In the genomic region with DNA sequence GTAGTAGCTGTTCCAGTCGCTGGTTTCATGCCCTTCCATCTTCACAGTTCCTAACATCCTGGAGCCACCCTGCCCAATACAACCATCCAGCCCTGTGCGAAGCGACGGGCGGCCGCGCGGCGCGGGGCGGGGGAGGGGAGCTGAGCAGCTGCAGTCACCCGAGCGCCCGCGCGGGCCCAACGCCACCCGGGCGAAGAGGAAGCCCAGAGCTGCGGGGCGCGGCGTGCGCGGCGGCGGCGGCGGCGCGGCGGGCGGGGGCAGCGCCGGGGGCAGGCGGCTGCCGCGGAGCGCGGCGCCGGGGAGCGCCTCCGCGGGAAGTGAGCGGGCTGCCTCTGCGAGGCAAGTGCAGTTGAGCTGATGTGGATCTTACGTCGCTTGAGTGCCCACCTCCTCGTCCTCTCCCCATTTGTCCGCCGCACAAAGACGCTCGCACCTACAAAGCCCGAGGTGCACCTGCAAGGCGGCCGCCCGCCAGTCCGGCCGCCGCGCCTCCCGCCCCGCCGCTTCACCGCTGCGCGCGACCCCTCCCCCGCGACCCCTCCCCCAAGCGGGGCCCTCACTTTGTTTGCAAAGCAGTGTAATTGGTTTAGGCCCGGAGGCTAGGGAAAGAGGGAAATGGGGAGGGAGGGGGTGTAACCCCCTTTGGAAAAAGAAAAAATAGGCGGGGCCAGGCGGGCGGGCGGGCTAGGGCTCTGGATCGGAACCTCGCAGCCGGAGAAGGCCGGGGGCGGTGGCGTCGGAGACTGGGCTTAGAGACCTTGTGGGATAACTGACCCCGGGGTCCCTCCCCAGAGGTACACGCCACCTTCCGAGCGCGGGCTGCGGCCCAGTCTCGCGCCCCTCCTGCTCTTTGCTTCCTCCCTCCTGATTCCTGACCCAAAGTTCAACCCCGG, we compare ENCODE assay signal across 8 cellular contexts. TPM values are rescaled to one million over a fixed set of nuclear protein-coding genes. Genes with fewer than 3 reads are reported as not detected.
A peak's percentile ranks its signal among the peaks of the same experiment; 100 is the strongest.
DNase-seq lines count a peak whose midpoint lies in the region; ATAC-seq, FAIRE-seq and TF ChIP-seq lines count a peak whose summit lies in the region.

Gene FOXA1 (minus strand): TSS at position 334 of the 893 bp plus-strand sequence. CDS start 277 bp downstream, at position 57.
Gene TTC6 (plus strand): TSS at position 714 of the 893 bp plus-strand sequence. CDS start 26,436 bp downstream, outside the sequence.

- H4K8ac ChIP-seq in H1 (ENCODE audit: extremely low read depth, insufficient read depth, low read length) = peak within 1 kb of the TSS; percentile 89; the same call in 1 of the 2 replicates

- peaks cover 82 to 99% (median 93%) of the 10 kb centered on the region in 4 experiments for H3K27me3 ChIP-seq in H1 (replicated peaks in 1 of 4; ENCODE audit: control insufficient read depth in 3 of 4, extremely low read depth in 1 of 4, insufficient read depth in 3 of 4, low read length in 3 of 4)

- no peaks in the 10 kb centered on the region for H3K79me2 ChIP-seq in H1 (ENCODE audit: control insufficient read depth in 1 of 2, insufficient read depth in 2 of 2, low read length in 2 of 2)

- H3K18ac ChIP-seq in H1 (ENCODE audit: extremely low read depth, low read length) = peak within 1 kb of the TSS; percentile 60

- peaks cover 5% of the 10 kb centered on the region for H3K23me2 ChIP-seq in H1 (ENCODE audit: low read depth, low read length)

- H2BK12ac ChIP-seq in H1 (ENCODE audit: low read depth, low read length) = no peak within 1 kb of the TSS

- no peak within 1 kb of the TSS for H2BK5ac ChIP-seq in H1 (ENCODE audit: low read depth, low read length)

- no peak for ATAC-seq in GM19351 (IDR thresholded peaks at IDR 0.05; ENCODE audit: unreplicated experiment)
- ATAC-seq in HG03159 (IDR thresholded peaks at IDR 0.05; ENCODE audit: unreplicated experiment) = no peak

- no peak within 1 kb of the TSS for H3K4ac ChIP-seq in H1 (replicated peaks; ENCODE audit: insufficient read length, low read depth, low read length)

- H3K4me2 ChIP-seq in H1 (ENCODE audit: insufficient read depth in 1 of 2, low read depth in 2 of 2, low read length in 2 of 2) = peak within 1 kb of the TSS; percentile 75 to 85

- no peak for TF ChIP-seq POLR2A in H1 (IDR thresholded peaks at IDR 0.05; ENCODE audit: control extremely low read depth in 1 of 2, low read depth in 2 of 2, low read length in 2 of 2)

- CTCF ChIA-PET in H1 (lab: Charles Lee; ENCODE audit: partially characterized antibody) = interaction anchor here (0.7 to 7.6 kb wide), 4 partner anchors 8 to 349 kb away, joined by 3 to 62 read pairs (median 20); no protein-coding TSS in a partner anchor

- H3K4me3 ChIP-seq in H1 (ENCODE audit: extremely low read depth in 1 of 4, insufficient read depth in 2 of 4, low read depth in 3 of 4, low read length in 4 of 4) = peak within 1 kb of the TSS; percentile 27 to 60 (median 32)

- H3K4me1 ChIP-seq in H1 (replicated peaks in 1 of 4; ENCODE audit: control insufficient read depth in 3 of 4, insufficient read depth in 4 of 4, low read length in 3 of 4) = peaks cover 0 to 26% (median 12%) of the 10 kb centered on the region in 4 experiments; a peak in 6 of 7 replicates

- no peak within 1 kb of the TSS for H3K27ac ChIP-seq in H1 (ENCODE audit: low read depth, low read length)

- DNase-seq in DMS153 treated with DMSO at 0.1 percent for 48 hours (lab: John Stamatoyannopoulos, UW; ENCODE audit: unreplicated experiment) (peak; percentile 81), LHCN-M2 (ENCODE audit: low read depth) (peak; percentile 32), RKO (ENCODE audit: low spot score) (peak; percentile 61), H1 (ENCODE audit: low read depth in 1 of 2, low spot score in 2 of 2) (peak in 1 of 2 experiments; percentile 73), myocyte (ENCODE audit: low read depth) (peak; percentile 72), iPS-NIHi7 (ENCODE audit: extremely low spot score) (no peak)

- H4K5ac ChIP-seq in H1 (ENCODE audit: insufficient read length, low read depth, low read length) = no peak within 1 kb of the TSS

- no peak for TF ChIP-seq RAD21 in H1 (IDR thresholded peaks at IDR 0.05 in 1 of 2, conservative IDR thresholded peaks at IDR 0.05 in 1 of 2; ENCODE audit: low read depth in 2 of 2, low read length in 2 of 2)

- POLR2A ChIA-PET in H1 (lab: Charles Lee; ENCODE audit: partially characterized antibody) = no interaction called here

- no peak within 1 kb of the TSS for H2BK20ac ChIP-seq in H1 (ENCODE audit: low read length)

- no peak within 1 kb of the TSS for H2AFZ ChIP-seq in H1 (ENCODE audit: low read length)

- no peak for TF ChIP-seq CTCF in H1 (IDR thresholded peaks at IDR 0.05; ENCODE audit: control extremely low read depth in 1 of 3, insufficient read depth in 1 of 3, low read depth in 1 of 3, low read length in 3 of 3)

- H3K56ac ChIP-seq in H1 (replicated peaks; ENCODE audit: insufficient read length, low read depth, low read length) = no peak within 1 kb of the TSS

- peaks cover 13 to 22% of the 10 kb centered on the region in 2 experiments for H4K20me1 ChIP-seq in H1 (replicated peaks in 1 of 2; ENCODE audit: control insufficient read depth in 1 of 2, insufficient read depth in 2 of 2, low read length in 2 of 2)

- H3K14ac ChIP-seq in H1 (ENCODE audit: insufficient read length) = no peak within 1 kb of the TSS

- 0% methylated on average over 21 of the region's 93 CpGs; no CpG with 5 or more reads in 1 of the 2 experiments for WGBS in H1 (ENCODE audit: extremely low coverage in 1 of 2, insufficient coverage in 1 of 2, insufficient read length in 1 of 2, insufficient replicate concordance in 2 of 2, low coverage in 1 of 2, low lambda C conversion rate in 2 of 2, missing lambda C conversion rate in 1 of 2), 2 experiments

- no peaks in the 10 kb centered on the region for H3K36me3 ChIP-seq in H1 (ENCODE audit: control insufficient read depth in 2 of 4, insufficient read depth in 4 of 4, low read length in 3 of 4)

- no peak within 1 kb of the TSS for H4K91ac ChIP-seq in H1 (replicated peaks; ENCODE audit: insufficient read length, low read length)

- no peak within 1 kb of the TSS for H2BK15ac ChIP-seq in H1 (ENCODE audit: low read length)

- no peaks in the 10 kb centered on the region for H3K9me3 ChIP-seq in H1 (ENCODE audit: insufficient read depth in 2 of 2, low read depth in 1 of 2, low read length in 1 of 2)

- FAIRE-seq in H1 (lab: Jason Lieb, UNC) = no peak

- no peak for TF ChIP-seq EP300 in H1 (IDR thresholded peaks at IDR 0.05; ENCODE audit: borderline replicate concordance in 1 of 2, low read depth in 2 of 2, low read length in 2 of 2)

- no peak within 1 kb of the TSS for H2BK120ac ChIP-seq in H1 (replicated peaks; ENCODE audit: low read depth, low read length)

- H3K23ac ChIP-seq in H1 (ENCODE audit: insufficient read length) = no peak within 1 kb of the TSS

- H2AK5ac ChIP-seq in H1 (ENCODE audit: low read depth, low read length) = no peak within 1 kb of the TSS

- H3K79me1 ChIP-seq in H1 (ENCODE audit: low read depth, low read length) = no peaks in the 10 kb centered on the region

- H3K9ac ChIP-seq in H1 (replicated peaks in 1 of 4; ENCODE audit: extremely low read depth in 1 of 4, low read depth in 3 of 4, low read length in 3 of 4) = no peak within 1 kb of the TSS

TF ChIP-seq in H1, 55 proteins besides CTCF, POLR2A, EP300 and RAD21:
- TF ChIP-seq KDM4A (IDR thresholded peaks at IDR 0.05; ENCODE audit: low read depth, low read length, severe bottlenecking) (no peak), JUN (IDR thresholded peaks at IDR 0.05; ENCODE audit: low read depth, low read length) (no peak)
TF ChIP-seq in H1: peak in this region for 0.

RNA-seq across cellular contexts. Expression of gene FOXA1, which starts in this region (rescaled TPM):
- total RNA-seq in LHCN-M2 (2014; rRNA removed) = 0.13 TPM in 1 of 2 replicates, not detected in the other
- polyA plus RNA-seq in LHCN-M2 (2012) = not detected
- total RNA-seq in H1 (2021; fragmentation: NEBNext Ultra II Directional; extraction: Animal tissue kit (Norgen Biotek cat#: 25700)) = 0.17 and 0.20 TPM in 2 replicates
- polyA plus RNA-seq in H1 (2011; rRNA removed) = 0.05 and 0.08 TPM in 2 replicates
- 0.05 TPM for polyA plus RNA-seq in H1 (2011; cell fraction: cytosol; rRNA removed)
- not detected for polyA plus RNA-seq in H1 (2011; cell fraction: nucleus; rRNA removed)
- polyA plus RNA-seq in H1 (2012, experiment 1 of 2) = 0.08 to 0.19 TPM in 2 of 4 replicates, not detected in the others
- 0.07 TPM for polyA plus RNA-seq in H1 (2012, experiment 2 of 2)
- polyA plus RNA-seq in H1 (2013, experiment 1 of 2) = 0.10 TPM
- polyA plus RNA-seq in H1 (2013, experiment 2 of 2) = 0.06 TPM
- polyA minus RNA-seq in H1 (2011; rRNA and poly(A)+ RNA removed) = 0.09 TPM in 1 of 2 replicates, not detected in the other
- not detected for polyA minus RNA-seq in H1 (2011; cell fraction: cytosol; rRNA and poly(A)+ RNA removed)
- 0.30 TPM for polyA minus RNA-seq in H1 (2011; cell fraction: nucleus; rRNA and poly(A)+ RNA removed)
- total RNA-seq in myocyte = 1.5 and 2.6 TPM in 2 replicates
- 0.24 TPM for polyA plus RNA-seq in myocyte (2012)

RNA-seq across cellular contexts. Expression of gene TTC6, which starts in this region (rescaled TPM):
- total RNA-seq in LHCN-M2 (2014; rRNA removed) (not detected in 2 replicates), myocyte (0.10 TPM in 1 of 2 replicates, not detected in the other)
- polyA plus RNA-seq in LHCN-M2 (2012) = not detected
- total RNA-seq in H1 (2021; fragmentation: NEBNext Ultra II Directional; extraction: Animal tissue kit (Norgen Biotek cat#: 25700)) = not detected in 2 replicates
- 0.02 and 0.05 TPM in 2 replicates for polyA plus RNA-seq in H1 (2011; rRNA removed)
- polyA plus RNA-seq in H1 (2011; cell fraction: cytosol; rRNA removed) = 0.05 TPM
- polyA plus RNA-seq in H1 (2011; cell fraction: nucleus; rRNA removed) = 0.04 TPM
- polyA plus RNA-seq in H1 (2012, experiment 1 of 2) = 0.08 TPM in 1 of 4 replicates, not detected in the others
- not detected for polyA plus RNA-seq in H1 (2012, experiment 2 of 2)
- polyA plus RNA-seq in H1 (2013, experiment 1 of 2) = 0.02 TPM
- 0.09 TPM for polyA plus RNA-seq in H1 (2013, experiment 2 of 2)
- 0.05 TPM in 1 of 2 replicates, not detected in the other for polyA minus RNA-seq in H1 (2011; rRNA and poly(A)+ RNA removed)
- polyA minus RNA-seq in H1 (2011; cell fraction: cytosol; rRNA and poly(A)+ RNA removed) = not detected
- polyA minus RNA-seq in H1 (2011; cell fraction: nucleus; rRNA and poly(A)+ RNA removed) = 0.10 TPM
- not detected for polyA plus RNA-seq in myocyte (2012)

Comparison
In these comparisons a context has a peak if more than half of its experiments do, and no peak if none do; other contexts are left out.
1. Peak in DNase-seq in LHCN-M2; RNA of the genes that start here not detected or under 1 TPM.